ENCODE assay signal across 1 cellular context in genomic region chr17:42183741-42184711, GRCh38.
A peak's percentile ranks its signal among the peaks of the same experiment; 100 is the strongest.
TF ChIP-seq lines count a peak whose summit lies in the region.

No MANE protein-coding gene starts in this region.

TF ChIP-seq in K562, 482 proteins besides CTCF, POLR2A, EP300 and RAD21 (continued from another document):
- TF ChIP-seq CTCFL (IDR thresholded peaks at IDR 0.05; ENCODE audit: borderline replicate concordance, insufficient read depth, low read depth, low read length, poor library complexity, severe bottlenecking), result peak; percentile 89
- TF ChIP-seq RBM25 (IDR thresholded peaks at IDR 0.05; ENCODE audit: low read depth, low read length, severe bottlenecking), result peak; percentile 42
- peak; percentile 73; the same call in 1 of the 2 replicates for TF ChIP-seq ZNF695 (CRISPR knock-in tag; IDR thresholded peaks at IDR 0.05)
- TF ChIP-seq ZNF274 (IDR thresholded peaks at IDR 0.05; ENCODE audit: borderline replicate concordance, low read depth, low read length), result no peak
- TF ChIP-seq ZNF311 (CRISPR knock-in tag; IDR thresholded peaks at IDR 0.05), result 0 out of 2 replicates have a peak, but pooled peaks have one; percentile 29
- TF ChIP-seq CXXC5 (CRISPR knock-in tag; IDR thresholded peaks at IDR 0.05), result peak; percentile 94
- TF ChIP-seq SNIP1 (IDR thresholded peaks at IDR 0.05; ENCODE audit: low read depth), result no peak
- TF ChIP-seq SUPT5H (IDR thresholded peaks at IDR 0.05), result 0 out of 2 replicates have a peak, but pooled peaks have one; percentile 8
- peak; percentile 85 for TF ChIP-seq POLR2G (IDR thresholded peaks at IDR 0.05; ENCODE audit: low read depth, low read length)
- 0 out of 4 replicates have a peak, but pooled peaks of 1 of the 2 experiments have one; percentile 1 for TF ChIP-seq HDAC1 (IDR thresholded peaks at IDR 0.05)
- TF ChIP-seq ZFP30 (CRISPR knock-in tag; IDR thresholded peaks at IDR 0.05; ENCODE audit: borderline replicate concordance), result no peak
- TF ChIP-seq ARHGAP35 (IDR thresholded peaks at IDR 0.05; ENCODE audit: partially characterized antibody), result no peak
- no peak for TF ChIP-seq ZNF518B (CRISPR knock-in tag; IDR thresholded peaks at IDR 0.05)
- no peak for TF ChIP-seq CHCHD3 (CRISPR knock-in tag; IDR thresholded peaks at IDR 0.05)
- TF ChIP-seq ZBTB33 (CRISPR knock-in tag; IDR thresholded peaks at IDR 0.05), result peak; percentile 57
- TF ChIP-seq ATF1 (CRISPR knock-in tag; IDR thresholded peaks at IDR 0.05), result no peak
- TF ChIP-seq ATF1 (tag; IDR thresholded peaks at IDR 0.05), result peak; percentile 55
- peak; percentile 98 for TF ChIP-seq HNRNPL (IDR thresholded peaks at IDR 0.05; ENCODE audit: low read depth, low read length)
